10 cellular contexts compared by ENCODE assay signal in the genomic region with DNA sequence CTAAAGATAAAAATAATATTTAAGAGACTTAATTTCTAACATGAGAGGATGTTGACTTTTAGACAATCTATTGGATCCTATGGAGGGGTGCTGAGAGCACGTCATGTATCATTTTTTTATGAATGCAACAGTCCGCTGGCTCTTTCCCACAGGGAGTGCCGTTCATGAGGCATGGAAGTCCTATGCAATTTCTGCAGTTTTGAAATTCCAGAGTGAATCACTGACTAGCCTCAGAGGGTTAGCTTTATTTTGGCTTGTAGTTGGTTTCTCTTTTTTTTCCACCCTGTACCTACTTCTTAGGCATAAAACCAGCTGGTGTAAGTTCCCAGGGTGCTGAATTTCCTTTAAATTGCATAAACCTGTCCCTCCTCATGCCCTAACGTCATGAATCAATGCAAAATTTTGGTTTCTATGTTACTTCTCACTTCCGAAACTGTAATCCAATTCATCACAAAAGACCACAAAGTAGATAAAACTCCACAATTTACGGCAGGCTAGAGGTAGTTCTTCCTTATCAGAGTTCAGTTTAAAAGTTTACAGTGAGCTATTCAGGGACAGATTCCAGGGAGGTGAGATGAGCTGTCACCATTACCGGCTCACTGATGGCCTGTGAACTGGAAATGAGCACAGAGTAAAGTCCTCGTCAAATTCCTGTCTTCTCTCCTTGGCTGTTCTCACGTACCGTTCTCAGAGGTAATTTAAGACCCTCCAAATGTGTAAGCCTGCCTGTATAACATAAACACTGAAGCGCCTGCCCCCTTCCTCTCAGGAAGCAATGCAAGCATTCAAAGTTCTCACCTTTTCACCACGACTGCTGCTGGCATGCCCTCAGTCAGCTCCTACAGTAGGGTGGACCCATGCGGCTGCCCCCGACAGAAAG.
DNase-seq lines count a peak whose midpoint lies in the region; ATAC-seq and TF ChIP-seq lines count a peak whose summit lies in the region.
"Had no signal": no experiment of that assay in that cellular context is flagged by ENCODE, and none has a peak within 500 bp of the region (broad histone marks: within the 10 kb centered on the region; RNA-seq: fewer than 3 reads in every experiment).

No MANE protein-coding gene starts in this region.

- H3K9me3 ChIP-seq in left ventricle myocardium inferior (replicated peaks) (no peaks in the 10 kb centered on the region), OCI-LY3 (ENCODE audit: insufficient read depth, low read length) (no peaks in the 10 kb centered on the region), thymus (ENCODE audit: control insufficient read depth) (no peaks in the 10 kb centered on the region)
- H3K9me3 ChIP-seq: ovary had no signal

- H2AFZ ChIP-seq in OCI-LY3 (ENCODE audit: low read depth, low read length): 0 out of 2 replicates have a peak overlapping the region, but pooled peaks have one; percentile 7

- H3K36me3 ChIP-seq in left ventricle myocardium inferior: no peaks in the 10 kb centered on the region
- no peaks in the 10 kb centered on the region for H3K36me3 ChIP-seq in OCI-LY3 (replicated peaks; ENCODE audit: low read depth, low read length)
- no peaks in the 10 kb centered on the region for H3K36me3 ChIP-seq in thymus (ENCODE audit: control insufficient read depth, insufficient read depth)
- H3K36me3 ChIP-seq: ovary had no signal

- no peak for TF ChIP-seq CTCF in left ventricle myocardium inferior (IDR thresholded peaks at IDR 0.05; ENCODE audit: borderline replicate concordance)
- TF ChIP-seq CTCF in OCI-LY3 (IDR thresholded peaks at IDR 0.05; ENCODE audit: low read depth, low read length): no peak
- no peak for TF ChIP-seq CTCF in fibroblast of the aortic adventitia (IDR thresholded peaks at IDR 0.05; ENCODE audit: insufficient read depth, low read length)

- no peak overlapping the region for H3K4me2 ChIP-seq in OCI-LY3 (ENCODE audit: low read length)

- H3K4me1 ChIP-seq in left ventricle myocardium inferior: no peaks in the 10 kb centered on the region
- H3K4me1 ChIP-seq in OCI-LY3 (ENCODE audit: low read length): peaks cover 2% of the 10 kb centered on the region
- no peaks in the 10 kb centered on the region for H3K4me1 ChIP-seq in thymus (ENCODE audit: control insufficient read depth, insufficient read depth, low read length)

- ATAC-seq in Right ventricle myocardium superior (ENCODE audit: poor library complexity) (peak; percentile 41), HG02623 (IDR thresholded peaks at IDR 0.05; ENCODE audit: unreplicated experiment) (no peak)

- in situ Hi-C loops in KBM-7 (cut with MboI; ENCODE audit: low pct_unique_long_range_greater_than_20kb, low sequenced_read_pairs): no loop called here

- H3K27ac ChIP-seq in left ventricle myocardium inferior (replicated peaks) (no peak overlapping the region), OCI-LY3 (ENCODE audit: low read length) (no peak overlapping the region), thymus (ENCODE audit: low read depth) (peak overlapping the region; percentile 56)
- H3K27ac ChIP-seq: ovary had no signal

- H3K9ac ChIP-seq in OCI-LY3 (ENCODE audit: low read length): no peak overlapping the region

- WGBS in thymus: 24% methylated on average over 14 of the region's 14 CpGs

- H3K4me3 ChIP-seq in left ventricle myocardium inferior: no peak overlapping the region
- no peak overlapping the region for H3K4me3 ChIP-seq in OCI-LY3 (ENCODE audit: low read length)
- peak overlapping the region; percentile 28 for H3K4me3 ChIP-seq in fibroblast of the aortic adventitia (ENCODE audit: low read depth, low read length)
- no peak overlapping the region for H3K4me3 ChIP-seq in thymus (ENCODE audit: low read length)
- H3K4me3 ChIP-seq: ovary had no signal

- no peak for DNase-seq in Right ventricle myocardium superior
- no peak for DNase-seq in left ventricle myocardium inferior
- peak; percentile 88 for DNase-seq in fibroblast of the aortic adventitia (ENCODE audit: low read depth)
- DNase-seq in KBM-7: no peak
- no peak for DNase-seq in activated CD4-positive, alpha-beta T cell treated with anti-CD3 and anti-CD28 coated beads, Interleukin-2, amount 50 U/mL, for 48 hours
- DNase-seq: NCI-H1417, ovary had no signal

- intact Hi-C loops in Right ventricle myocardium superior (cut with DNase I): no loop called here
- intact Hi-C loops in left ventricle myocardium inferior (cut with micrococcal nuclease): no loop called here

- no peaks in the 10 kb centered on the region for H4K20me1 ChIP-seq in OCI-LY3 (ENCODE audit: insufficient read depth, low read length)

- H3K79me2 ChIP-seq in OCI-LY3 (ENCODE audit: low read length): no peaks in the 10 kb centered on the region

- no peaks in the 10 kb centered on the region for H3K27me3 ChIP-seq in left ventricle myocardium inferior (ENCODE audit: low read depth)
- no peaks in the 10 kb centered on the region for H3K27me3 ChIP-seq in OCI-LY3 (ENCODE audit: low read depth, low read length)
- H3K27me3 ChIP-seq in thymus (ENCODE audit: control insufficient read depth, insufficient read depth): no peaks in the 10 kb centered on the region
- H3K27me3 ChIP-seq: ovary had no signal
